8 cellular contexts compared by ENCODE assay signal in the genomic region with DNA sequence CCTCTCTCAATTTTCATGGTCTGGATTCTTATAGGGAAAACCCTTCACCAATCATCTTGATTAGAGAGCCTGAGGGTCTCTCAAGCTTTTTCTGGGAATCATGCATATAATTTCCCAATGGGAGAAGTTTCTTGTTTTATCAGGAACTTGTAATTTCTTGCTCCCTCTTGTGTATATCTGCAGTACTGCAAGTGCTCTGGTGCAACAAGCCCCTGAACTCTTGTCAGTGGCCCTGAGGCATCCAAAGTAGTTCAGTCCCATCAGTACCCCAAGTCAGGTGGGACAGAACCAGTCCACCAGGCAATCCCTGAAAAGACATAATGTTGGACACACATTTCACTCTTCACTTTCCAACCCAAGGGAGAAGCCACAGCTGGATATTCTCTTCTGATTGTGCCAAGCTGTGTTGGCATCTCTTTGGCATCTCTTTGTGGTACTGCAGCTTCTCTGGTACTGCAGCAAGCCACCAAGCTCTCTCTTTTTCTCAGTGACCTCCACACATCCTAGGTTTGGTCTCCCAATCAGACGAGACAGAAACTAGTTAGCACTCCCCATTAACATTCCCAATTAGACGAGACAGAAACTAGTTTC.
DNase-seq lines count a peak whose midpoint lies in the region; ATAC-seq and TF ChIP-seq lines count a peak whose summit lies in the region.

No MANE protein-coding gene starts in this region.

- H3K36me3 Mint-ChIP-seq in CD4-positive, alpha-beta memory T cell = no peaks in the 10 kb centered on the region

- no peak overlapping the region for H3K27ac ChIP-seq in heart left ventricle
- H3K27ac ChIP-seq in mammary epithelial cell (ENCODE audit: insufficient read depth, low read depth, low read length) = no peak overlapping the region
- H3K27ac ChIP-seq in CD4-positive, alpha-beta memory T cell (ENCODE audit: low read depth, low read length) = no peak overlapping the region

- no peaks in the 10 kb centered on the region for H3K27me3 Mint-ChIP-seq in CD4-positive, alpha-beta memory T cell

- no peaks in the 10 kb centered on the region for H3K36me3 ChIP-seq in heart left ventricle
- no peaks in the 10 kb centered on the region for H3K36me3 ChIP-seq in mammary epithelial cell (ENCODE audit: insufficient read depth, low read length)
- H3K36me3 ChIP-seq in CD4-positive, alpha-beta memory T cell (ENCODE audit: insufficient read depth, low read length) = no peaks in the 10 kb centered on the region

- DNase-seq in heart left ventricle (no peak), left cardiac atrium (no peak), NCI-H526 (lab: John Stamatoyannopoulos, UW) (peak; percentile 49 to 83), mammary epithelial cell (peak; percentile 31), middle frontal gyrus (ENCODE audit: extremely low spot score, low spot score) (peak; percentile 18)
- no peak for DNase-seq in stimulated activated CD4-positive, alpha-beta T cell treated with anti-CD3 and anti-CD28 coated beads, Interleukin-4, amount 100 ng/mL, for 24 hours
- DNase-seq in CD4-positive, alpha-beta memory T cell = no peak

- no peaks in the 10 kb centered on the region for H3K79me2 ChIP-seq in mammary epithelial cell (ENCODE audit: insufficient read depth, low read length)

- no peak overlapping the region for H3K4me3 ChIP-seq in heart left ventricle
- H3K4me3 ChIP-seq in mammary epithelial cell (replicated peaks in 1 of 3; ENCODE audit: insufficient read depth in 1 of 3, low read depth in 2 of 3, low read length in 3 of 3) = no peak overlapping the region
- H3K4me3 ChIP-seq in CD4-positive, alpha-beta memory T cell (ENCODE audit: low read length in 2 of 2) = no peak overlapping the region

- POLR2A ChIA-PET in CD4-positive, alpha-beta memory T cell (lab: Charles Lee; ENCODE audit: partially characterized antibody) = no interaction called here

- intact Hi-C loops in heart left ventricle (cut with DNase I) (loop anchor here in 9 of 10 donors (5.0 to 10.0 kb wide), 4 partner anchors 375 to 547 kb away; no protein-coding TSS in a partner anchor), left cardiac atrium (cut with DNase I) (loop anchor here (2.0 to 10.0 kb wide), 2 partner anchors 371 to 377 kb away; no protein-coding TSS in a partner anchor), mammary epithelial cell (cut with micrococcal nuclease) (loop anchor here (1.0 kb wide), 3 partner anchors 72 to 444 kb away; no protein-coding TSS in a partner anchor)
- intact Hi-C loops in CD4-positive, alpha-beta memory T cell (cut with micrococcal nuclease) = no loop called here

- H3K4me3 Mint-ChIP-seq in CD4-positive, alpha-beta memory T cell = no peak overlapping the region

- H4K20me1 ChIP-seq in mammary epithelial cell (ENCODE audit: insufficient read depth, low read length) = no peaks in the 10 kb centered on the region

- H3K9me3 ChIP-seq in heart left ventricle = peaks cover 0 to 7% (median 0%) of the 10 kb centered on the region in 12 donors
- H3K9me3 ChIP-seq in mammary epithelial cell (replicated peaks; ENCODE audit: insufficient read depth, low read length) = no peaks in the 10 kb centered on the region
- H3K9me3 ChIP-seq in CD4-positive, alpha-beta memory T cell (ENCODE audit: control insufficient read depth in 1 of 2, low read length in 2 of 2) = no peaks in the 10 kb centered on the region

- peak; percentile 49 to 72 (median 68) for TF ChIP-seq CTCF in heart left ventricle (IDR thresholded peaks at IDR 0.05)
- peak; percentile 86 for TF ChIP-seq CTCF in mammary epithelial cell (conservative IDR thresholded peaks at IDR 0.05 in 1 of 2, IDR thresholded peaks at IDR 0.05 in 1 of 2; ENCODE audit: extremely low read depth in 1 of 2, insufficient read depth in 1 of 2, low read depth in 1 of 2, low read length in 2 of 2)

- H3K27me3 ChIP-seq in heart left ventricle (no peaks in the 10 kb centered on the region), mammary epithelial cell (ENCODE audit: insufficient read depth, low read length) (no peaks in the 10 kb centered on the region)
- no peaks in the 10 kb centered on the region for H3K27me3 ChIP-seq in CD4-positive, alpha-beta memory T cell (ENCODE audit: insufficient read depth, low read length)

- no peak overlapping the region for H3K27ac Mint-ChIP-seq in CD4-positive, alpha-beta memory T cell

- H2AFZ ChIP-seq in mammary epithelial cell (ENCODE audit: low read depth, low read length) = no peak overlapping the region

- 58 to 75% (median 59%) methylated on average over 2 of the region's 2 CpGs for WGBS in heart left ventricle, 4 donors
- WGBS in mammary epithelial cell (ENCODE audit: low coverage, missing lambda C conversion rate) = 69% methylated on average over 2 of the region's 2 CpGs

- TF ChIP-seq POLR2A in heart left ventricle (IDR thresholded peaks at IDR 0.05) = no peak

- peaks cover 0 to 9% (median 5%) of the 10 kb centered on the region in 8 donors for H3K9me3 Mint-ChIP-seq in CD4-positive, alpha-beta memory T cell

- no peaks in the 10 kb centered on the region for H3K4me1 Mint-ChIP-seq in CD4-positive, alpha-beta memory T cell

- H3K4me2 ChIP-seq in mammary epithelial cell (ENCODE audit: insufficient read depth, low read depth, low read length) = no peak overlapping the region

- BruUV-seq in mammary epithelial cell (replicated peaks; lab: Mats Ljungman, UMichigan) = no TSS peak

- CTCF ChIA-PET in mammary epithelial cell (lab: Charles Lee; ENCODE audit: low non-redundant PET) = interaction anchor here (0.6 kb wide), 2 partner anchors 100 to 1403 kb away, joined by 4 read pairs; no protein-coding TSS in a partner anchor
- CTCF ChIA-PET in CD4-positive, alpha-beta memory T cell (lab: Charles Lee; ENCODE audit: partially characterized antibody) = no interaction called here

- no peaks in the 10 kb centered on the region for H3K4me1 ChIP-seq in heart left ventricle
- no peaks in the 10 kb centered on the region for H3K4me1 ChIP-seq in mammary epithelial cell (ENCODE audit: insufficient read depth, low read length)
- H3K4me1 ChIP-seq in CD4-positive, alpha-beta memory T cell (ENCODE audit: insufficient read depth, low read length) = no peaks in the 10 kb centered on the region

- in situ Hi-C loops in mammary epithelial cell (cut with MboI; ENCODE audit: low sequenced_read_pairs in 2 of 2) = loop anchor here in 1 of 2 donors (25.0 kb wide), 1 partner anchor 380 kb away; no protein-coding TSS in a partner anchor

- ATAC-seq in heart left ventricle (no peak), left cardiac atrium (no peak), HG02885 (IDR thresholded peaks at IDR 0.05; ENCODE audit: poor library complexity, unreplicated experiment) (peak; percentile 82)

- no peak overlapping the region for H3K9ac ChIP-seq in mammary epithelial cell (ENCODE audit: insufficient read depth, low read length)

- dilution Hi-C loops in mammary epithelial cell (cut with HindIII; ENCODE audit: low sequenced_read_pairs) = no loop called here

Comparison
In these comparisons a context has a peak if more than half of its experiments do, and no peak if none do; other contexts are left out.
1. DNase-seq: peak in NCI-H526 (2 of 2), mammary epithelial cell (single experiment) and middle frontal gyrus (single experiment); none in heart left ventricle (0 of 5), left cardiac atrium (single experiment), stimulated activated CD4-positive, alpha-beta T cell treated with anti-CD3 and anti-CD28 coated beads, Interleukin-4, amount 100 ng/mL, for 24 hours (single experiment) and CD4-positive, alpha-beta memory T cell (0 of 5).